In genomic region chr12:132658149-132658905, GRCh38 we compare ENCODE assay signal across 22 cellular contexts. TPM values are rescaled to one million over a fixed set of nuclear protein-coding genes. Genes with fewer than 3 reads are reported as not detected.
"Had no signal": no experiment of that assay in that cellular context is flagged by ENCODE, and none has a peak within 500 bp of the region (broad histone marks: within the 10 kb centered on the region; RNA-seq: fewer than 3 reads in every experiment).

No MANE protein-coding gene starts in this region.

- H3K9me3 Mint-ChIP-seq: activated CD4-positive, alpha-beta memory T cell treated with anti-CD3 and anti-CD28 coated beads, Interleukin-2, amount 10 ng/mL, durations not matched to agents 7 days and 5 days; activated naive CD8-positive, alpha-beta T cell treated with anti-CD3 and anti-CD28 coated beads, Interleukin-2, amount 10 ng/mL, durations not matched to agents 7 days and 5 days; nephron progenitor cell had no signal

- H3K4me3 Mint-ChIP-seq: activated CD4-positive, alpha-beta memory T cell treated with anti-CD3 and anti-CD28 coated beads, Interleukin-2, amount 10 ng/mL, durations not matched to agents 7 days and 5 days; activated CD8-positive, alpha-beta memory T cell treated with anti-CD3 and anti-CD28 coated beads, Interleukin-2, amount 10 ng/mL, durations not matched to agents 7 days and 5 days; activated naive CD8-positive, alpha-beta T cell treated with anti-CD3 and anti-CD28 coated beads, Interleukin-2, amount 10 ng/mL, durations not matched to agents 7 days and 5 days; nephron progenitor cell had no signal

- H3K27ac ChIP-seq: left ventricle myocardium inferior, right atrium auricular region, tibial nerve had no signal

- ATAC-seq: activated CD8-positive, alpha-beta memory T cell treated with anti-CD3 and anti-CD28 coated beads, Interleukin-2, amount 10 ng/mL, durations not matched to agents 7 days and 5 days had no signal

- H3K4me1 ChIP-seq: right atrium auricular region, tibial nerve had no signal

- H3K9me3 ChIP-seq: left ventricle myocardium inferior, right atrium auricular region, tibial nerve had no signal

- H3K4me3 ChIP-seq: left ventricle myocardium inferior, right atrium auricular region, tibial nerve had no signal

- H3K4me1 Mint-ChIP-seq: nephron progenitor cell had no signal

- DNase-seq: activated CD4-positive, alpha-beta memory T cell treated with anti-CD3 and anti-CD28 coated beads, Interleukin-2, amount 10 ng/mL, durations not matched to agents 7 days and 5 days; activated CD4-positive, alpha-beta T cell treated with anti-CD3 and anti-CD28 coated beads for 48 hours; activated CD4-positive, CD25-positive, alpha-beta regulatory T cell; activated CD8-positive, alpha-beta memory T cell treated with anti-CD3 and anti-CD28 coated beads, Interleukin-2, amount 10 ng/mL, durations not matched to agents 7 days and 5 days; activated naive CD4-positive, alpha-beta T cell; activated naive CD8-positive, alpha-beta T cell treated with anti-CD3 and anti-CD28 coated beads, Interleukin-2, amount 10 ng/mL, durations not matched to agents 7 days and 5 days; amygdala; head of caudate nucleus; left ventricle myocardium inferior; mammary epithelial cell; midbrain; nephron progenitor cell; stimulated activated CD4-positive, alpha-beta T cell treated with anti-CD3 and anti-CD28 coated beads, Interleukin-2, amount 100 ng/mL, for 24 hours; stimulated activated naive CD4-positive, alpha-beta T cell treated with Interleukin-2 at 50 U/mL for 16 hours had no signal

- H3K27ac Mint-ChIP-seq: activated CD4-positive, alpha-beta memory T cell treated with anti-CD3 and anti-CD28 coated beads, Interleukin-2, amount 10 ng/mL, durations not matched to agents 7 days and 5 days; activated CD8-positive, alpha-beta memory T cell treated with anti-CD3 and anti-CD28 coated beads, Interleukin-2, amount 10 ng/mL, durations not matched to agents 7 days and 5 days; activated naive CD8-positive, alpha-beta T cell treated with anti-CD3 and anti-CD28 coated beads, Interleukin-2, amount 10 ng/mL, durations not matched to agents 7 days and 5 days; nephron progenitor cell; progenitor cell of endocrine pancreas had no signal

- H3K27me3 Mint-ChIP-seq: activated CD4-positive, alpha-beta memory T cell treated with anti-CD3 and anti-CD28 coated beads, Interleukin-2, amount 10 ng/mL, durations not matched to agents 7 days and 5 days; activated CD8-positive, alpha-beta memory T cell treated with anti-CD3 and anti-CD28 coated beads, Interleukin-2, amount 10 ng/mL, durations not matched to agents 7 days and 5 days; activated naive CD8-positive, alpha-beta T cell treated with anti-CD3 and anti-CD28 coated beads, Interleukin-2, amount 10 ng/mL, durations not matched to agents 7 days and 5 days; progenitor cell of endocrine pancreas had no signal

- FAIRE-seq: colon, frontal cortex had no signal

- H3K27me3 ChIP-seq: right atrium auricular region, tibial nerve had no signal

RNA-seq across cellular contexts. Expression of gene P2RX2, which starts 39.8 kb away (rescaled TPM):
- total RNA-seq: activated CD4-positive, alpha-beta memory T cell treated with anti-CD3 and anti-CD28 coated beads, Interleukin-2, amount 10 ng/mL, durations not matched to agents 7 days and 5 days; activated CD8-positive, alpha-beta memory T cell treated with anti-CD3 and anti-CD28 coated beads, Interleukin-2, amount 10 ng/mL, durations not matched to agents 7 days and 5 days; activated naive CD8-positive, alpha-beta T cell treated with anti-CD3 and anti-CD28 coated beads, Interleukin-2, amount 10 ng/mL, durations not matched to agents 7 days and 5 days; frontal cortex; kidney epithelial cell; left ventricle myocardium inferior; mammary epithelial cell; osteoblast; right atrium auricular region; skeletal muscle tissue; tibial nerve had no signal
- polyA plus RNA-seq: mammary epithelial cell had no signal

RNA-seq across cellular contexts. Expression of gene LRCOL1, which starts 47.9 kb away (rescaled TPM):
- total RNA-seq: activated CD4-positive, alpha-beta memory T cell treated with anti-CD3 and anti-CD28 coated beads, Interleukin-2, amount 10 ng/mL, durations not matched to agents 7 days and 5 days; activated CD8-positive, alpha-beta memory T cell treated with anti-CD3 and anti-CD28 coated beads, Interleukin-2, amount 10 ng/mL, durations not matched to agents 7 days and 5 days; activated naive CD8-positive, alpha-beta T cell treated with anti-CD3 and anti-CD28 coated beads, Interleukin-2, amount 10 ng/mL, durations not matched to agents 7 days and 5 days; frontal cortex; kidney epithelial cell; left ventricle myocardium inferior; mammary epithelial cell; osteoblast; progenitor cell of endocrine pancreas; right atrium auricular region; tibial nerve had no signal
- polyA plus RNA-seq: mammary epithelial cell had no signal
